ENCODE assay signal across 9 cellular contexts in genomic region chr22:26512149-26512793, GRCh38. TPM values are rescaled to one million over a fixed set of nuclear protein-coding genes. Genes with fewer than 3 reads are reported as not detected.
DNase-seq lines count a peak whose midpoint lies in the region; ATAC-seq, FAIRE-seq and TF ChIP-seq lines count a peak whose summit lies in the region.
"Had no signal": no experiment of that assay in that cellular context is flagged by ENCODE, and none has a peak within 500 bp of the region (broad histone marks: within the 10 kb centered on the region; RNA-seq: fewer than 3 reads in every experiment).

Gene TFIP11, minus strand, starts transcription at chr22:26512473. Its CDS starts 2,201 bp downstream, at chr22:26510272.

- no peaks in the 10 kb centered on the region for H3K9me3 ChIP-seq in keratinocyte (ENCODE audit: control insufficient read depth, low read depth, low read length)

- peak; percentile 32 for FAIRE-seq in keratinocyte (lab: Jason Lieb, UNC)
- FAIRE-seq: TTC549 had no signal

- H3K27me3 ChIP-seq in keratinocyte (ENCODE audit: control insufficient read depth, extremely low read depth, insufficient read depth, low read length) = no peaks in the 10 kb centered on the region

- dilution Hi-C loops in keratinocyte (cut with MboI; ENCODE audit: extremely low pct_ligation_motif_present, low sequenced_read_pairs) = no loop called here

- ATAC-seq in GM19023 (IDR thresholded peaks at IDR 0.05; ENCODE audit: unreplicated experiment) (peak; percentile 92), HG03342 (IDR thresholded peaks at IDR 0.05; ENCODE audit: unreplicated experiment) (peak; percentile 93)

- H3K9me1 ChIP-seq in keratinocyte (ENCODE audit: control insufficient read depth, extremely low read depth, insufficient read depth, low read length) = no peaks in the 10 kb centered on the region

- H3K4me1 ChIP-seq in keratinocyte (ENCODE audit: control insufficient read depth, extremely low read depth, insufficient read depth, low read length) = peaks cover 20% of the 10 kb centered on the region

- peak within 1 kb of the TSS; percentile 96 for H3K4me2 ChIP-seq in keratinocyte (ENCODE audit: control insufficient read depth, extremely low read depth, insufficient read depth, low read depth, low read length)

- TF ChIP-seq CTCF in AG09319 (IDR thresholded peaks at IDR 0.05; ENCODE audit: low read depth, low read length) (no peak), keratinocyte (optimal IDR thresholded peaks at IDR 0.05 in 1 of 3, IDR thresholded peaks at IDR 0.05 in 1 of 3, conservative IDR thresholded peaks at IDR 0.05 in 1 of 3; ENCODE audit: extremely low read depth in 1 of 3, insufficient read depth in 2 of 3, low read length in 3 of 3) (no peak)

- DNase-seq in AG09319 (ENCODE audit: extremely low read depth, low read depth) = peak; percentile 46
- DNase-seq in NCI-H510A treated with DMSO at 0.1 percent for 48 hours (lab: John Stamatoyannopoulos, UW) = peak; percentile 66
- DNase-seq in activated CD4-positive, alpha-beta T cell treated with anti-CD3 and anti-CD28 coated beads for 24 hours (ENCODE audit: low read depth in 2 of 2) = peak; percentile 85 to 94
- DNase-seq in cerebellum (ENCODE audit: low spot score) = peak; percentile 95
- peak; percentile 26 for DNase-seq in keratinocyte (ENCODE audit: low read depth, low spot score)
- DNase-seq in stimulated activated CD4-positive, alpha-beta T cell treated with anti-CD3 and anti-CD28 coated beads, Interleukin-12 subunit alpha, Interleukin-12 subunit beta, amount 100 ng/mL, for 48 hours (ENCODE audit: low read depth in 2 of 3, low spot score in 1 of 3) = peak; percentile 87 to 92 (median 89)

- H4K20me1 ChIP-seq in keratinocyte (ENCODE audit: control insufficient read depth, extremely low read depth, insufficient read depth, low read length) = no peaks in the 10 kb centered on the region

- H3K4me3 ChIP-seq in keratinocyte (ENCODE audit: control insufficient read depth in 2 of 3, extremely low read depth in 1 of 3, insufficient read depth in 2 of 3, low read depth in 1 of 3, low read length in 3 of 3) = peak within 1 kb of the TSS; percentile 88 to 98 (median 94)

- H2AFZ ChIP-seq in keratinocyte (ENCODE audit: control insufficient read depth, low read length) = peak within 1 kb of the TSS; percentile 99

- H3K36me3 ChIP-seq in keratinocyte (ENCODE audit: control insufficient read depth in 2 of 2, extremely low read depth in 1 of 2, insufficient read depth in 2 of 2, low read length in 2 of 2) = peaks cover 14 to 18% of the 10 kb centered on the region in 2 experiments

- peaks cover 31% of the 10 kb centered on the region for H3K79me2 ChIP-seq in keratinocyte (ENCODE audit: control insufficient read depth, insufficient read depth, low read length)

- H3K27ac ChIP-seq in keratinocyte (ENCODE audit: control insufficient read depth, insufficient read depth, low read length) = peak within 1 kb of the TSS; percentile 80

- H3K9ac ChIP-seq in keratinocyte (ENCODE audit: control insufficient read depth, extremely low read depth, insufficient read depth, low read length) = peak within 1 kb of the TSS; percentile 89

RNA-seq across cellular contexts. Expression of gene TFIP11, which starts in this region (rescaled TPM):
- total RNA-seq in cerebellum = 22.8 TPM
- 25.7 to 30.3 TPM (median 28.6 TPM) in 3 replicates for polyA plus RNA-seq in keratinocyte
- 26.2 TPM for polyA plus RNA-seq in keratinocyte (2011; ENCODE audit: low read depth)
- 18.3 and 19.1 TPM in 2 replicates for polyA plus RNA-seq in keratinocyte (2011; cell fraction: cytosol; rRNA removed)
- 40.4 and 47.8 TPM in 2 replicates for polyA plus RNA-seq in keratinocyte (2011; cell fraction: nucleus; rRNA removed)
- polyA plus RNA-seq in keratinocyte (2012; ENCODE audit: low replicate concordance) = 18.9 and 25.1 TPM in 2 replicates
- polyA minus RNA-seq in keratinocyte = 33.6 to 59.6 TPM (median 36.2 TPM) in 3 replicates
- polyA minus RNA-seq in keratinocyte (2011; cell fraction: cytosol; rRNA and poly(A)+ RNA removed) = 39.5 TPM
- polyA minus RNA-seq in keratinocyte (2011; cell fraction: nucleus; rRNA and poly(A)+ RNA removed) = 23.4 and 26.6 TPM in 2 replicates

Comparison
In these comparisons a context has a peak if more than half of its experiments do, and no peak if none do; other contexts are left out.
1. Peak in every context shown above with its lines: DNase-seq, ATAC-seq, H3K4me3 ChIP-seq and H3K27ac ChIP-seq.
2. DNase-seq: peak in every context shown above with its lines; median percentile 95 in cerebellum; 90 in activated CD4-positive, alpha-beta T cell treated with anti-CD3 and anti-CD28 coated beads for 24 hours; 89 in stimulated activated CD4-positive, alpha-beta T cell treated with anti-CD3 and anti-CD28 coated beads, Interleukin-12 subunit alpha, Interleukin-12 subunit beta, amount 100 ng/mL, for 48 hours; 66 in NCI-H510A treated with DMSO at 0.1 percent for 48 hours; 46 in AG09319; 26 in keratinocyte.